8 cellular contexts compared by ENCODE assay signal in the genomic region with DNA sequence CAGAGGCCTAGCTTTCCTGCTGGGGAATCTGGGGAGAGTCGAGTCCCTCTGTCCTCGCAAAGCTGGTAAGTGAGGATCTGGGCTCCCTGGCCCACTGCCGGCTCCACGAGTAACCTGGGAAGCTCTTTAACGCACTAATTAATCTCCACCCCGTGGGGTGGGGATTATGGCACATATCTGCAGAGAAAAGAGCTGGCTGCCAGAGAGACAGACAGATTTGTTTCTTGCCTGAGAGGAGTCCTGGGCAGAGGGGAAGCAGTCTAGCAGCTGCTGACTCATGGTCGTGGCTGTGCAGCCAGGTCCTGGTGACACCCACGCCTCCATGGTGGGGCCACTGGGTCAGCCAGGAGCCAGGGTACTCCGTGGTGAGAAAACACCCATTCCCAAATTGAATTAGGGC. TPM values are rescaled to one million over a fixed set of nuclear protein-coding genes. Genes with fewer than 3 reads are reported as not detected.
DNase-seq lines count a peak whose midpoint lies in the region; ATAC-seq and TF ChIP-seq lines count a peak whose summit lies in the region.

No MANE protein-coding gene starts in this region.

- H3K27ac ChIP-seq in RWPE1 (peak overlapping the region; percentile 94), MM.1S (ENCODE audit: low read length) (no peak overlapping the region)
- no peak overlapping the region for H3K27ac ChIP-seq in naive thymus-derived CD4-positive, alpha-beta T cell (ENCODE audit: low read depth, low read length)

- no peak for TF ChIP-seq CTCF in RWPE1 (conservative IDR thresholded peaks at IDR 0.05; ENCODE audit: low read depth)
- no peak for TF ChIP-seq CTCF in fibroblast of mammary gland (conservative IDR thresholded peaks at IDR 0.05; ENCODE audit: control insufficient read depth, insufficient read depth, low read depth, low read length)
- no peak for TF ChIP-seq CTCF in MM.1S (IDR thresholded peaks at IDR 0.05; ENCODE audit: low read length)

- H3K27me3 ChIP-seq in MM.1S (replicated peaks; ENCODE audit: insufficient read depth, low read length): peaks cover 97% of the 10 kb centered on the region
- H3K27me3 ChIP-seq in naive thymus-derived CD4-positive, alpha-beta T cell (ENCODE audit: control insufficient read depth in 2 of 2, insufficient read depth in 2 of 2, low read length in 2 of 2): no peaks in the 10 kb centered on the region

- POLR2A ChIA-PET in RWPE1 (lab: Yijun Ruan, JAX; ENCODE audit: low non-redundant PET): no interaction called here
- POLR2A ChIA-PET in naive thymus-derived CD4-positive, alpha-beta T cell (lab: Charles Lee): no interaction called here

- no peaks in the 10 kb centered on the region for H3K4me1 ChIP-seq in MM.1S (ENCODE audit: low read length)
- no peaks in the 10 kb centered on the region for H3K4me1 ChIP-seq in naive thymus-derived CD4-positive, alpha-beta T cell (ENCODE audit: control insufficient read depth in 2 of 2, insufficient read depth in 2 of 2, low read length in 2 of 2)

- H3K36me3 ChIP-seq in MM.1S (replicated peaks; ENCODE audit: insufficient read depth, low read length): no peaks in the 10 kb centered on the region
- no peaks in the 10 kb centered on the region for H3K36me3 ChIP-seq in naive thymus-derived CD4-positive, alpha-beta T cell (ENCODE audit: control insufficient read depth in 2 of 3, insufficient read depth in 3 of 3, low read length in 3 of 3)

- H3K4me3 ChIP-seq in fibroblast of mammary gland (ENCODE audit: control insufficient read depth, low read depth, low read length) (no peak overlapping the region), MM.1S (ENCODE audit: low read length) (no peak overlapping the region)
- no peak overlapping the region for H3K4me3 ChIP-seq in naive thymus-derived CD4-positive, alpha-beta T cell (ENCODE audit: low read length)

- intact Hi-C loops in posterior vena cava (cut with DNase I): loop anchor here (2.0 to 5.0 kb wide), 2 partner anchors 36 to 46 kb away; no protein-coding TSS in a partner anchor
- intact Hi-C loops in naive thymus-derived CD4-positive, alpha-beta T cell (cut with micrococcal nuclease): no loop called here

- H3K4me3 Mint-ChIP-seq in naive thymus-derived CD4-positive, alpha-beta T cell: no peak overlapping the region

- no peak overlapping the region for H3K4me2 ChIP-seq in MM.1S (ENCODE audit: low read depth, low read length)

- no peaks in the 10 kb centered on the region for H3K4me1 Mint-ChIP-seq in naive thymus-derived CD4-positive, alpha-beta T cell

- peaks cover 0 to 52% (median 12%) of the 10 kb centered on the region in 5 donors for H3K27me3 Mint-ChIP-seq in naive thymus-derived CD4-positive, alpha-beta T cell

- H4K20me1 ChIP-seq in MM.1S (ENCODE audit: insufficient read depth, low read length): no peaks in the 10 kb centered on the region

- peaks cover 0 to 2% (median 0%) of the 10 kb centered on the region in 11 donors for H3K9me3 Mint-ChIP-seq in naive thymus-derived CD4-positive, alpha-beta T cell

- no peaks in the 10 kb centered on the region for H3F3A ChIP-seq in MM.1S (ENCODE audit: insufficient read depth, low read length)

- DNase-seq in Caki2 (ENCODE audit: low read depth) (peak; percentile 67), RWPE1 (ENCODE audit: low spot score) (no peak), fibroblast of mammary gland (ENCODE audit: low read depth) (peak; percentile 78), posterior vena cava (ENCODE audit: low spot score) (peak; percentile 90), NCI-H69 (lab: John Stamatoyannopoulos, UW) (no peak), MM.1S (no peak)
- no peak for DNase-seq in naive thymus-derived CD4-positive, alpha-beta T cell

- no peak overlapping the region for H3K27ac Mint-ChIP-seq in naive thymus-derived CD4-positive, alpha-beta T cell

- H3K9ac ChIP-seq in MM.1S (ENCODE audit: low read length): no peak overlapping the region

- H3K9me2 ChIP-seq in MM.1S (replicated peaks; ENCODE audit: insufficient read depth, low read length): no peaks in the 10 kb centered on the region

- CTCF ChIA-PET in RWPE1 (lab: Yijun Ruan, JAX): no interaction called here
- CTCF ChIA-PET in naive thymus-derived CD4-positive, alpha-beta T cell (lab: Charles Lee): no interaction called here

- H3K36me3 Mint-ChIP-seq in naive thymus-derived CD4-positive, alpha-beta T cell: no peaks in the 10 kb centered on the region

- no peaks in the 10 kb centered on the region for H3K9me3 ChIP-seq in MM.1S (replicated peaks; ENCODE audit: insufficient read depth, low read length)
- H3K9me3 ChIP-seq in naive thymus-derived CD4-positive, alpha-beta T cell (ENCODE audit: control insufficient read depth in 2 of 3, low read length in 3 of 3): no peaks in the 10 kb centered on the region

- in situ Hi-C loops in Caki2 (cut with HindIII; ENCODE audit: low pct_unique_long_range_greater_than_20kb, low sequenced_read_pairs): no loop called here

- no peaks in the 10 kb centered on the region for H3K79me2 ChIP-seq in MM.1S (ENCODE audit: low read length)

- no peak overlapping the region for H2AFZ ChIP-seq in MM.1S (ENCODE audit: low read length)

- no peak for ATAC-seq in GM21360 (IDR thresholded peaks at IDR 0.05; ENCODE audit: unreplicated experiment)
- ATAC-seq in naive thymus-derived CD4-positive, alpha-beta T cell: no peak

RNA-seq across cellular contexts. Expression of a gene that starts 14.0 kb away (rescaled TPM):
- 1.4 and 16.4 TPM in 2 replicates for total RNA-seq in Caki2 (2014; rRNA removed; shearing (Covaris generic); ENCODE audit: low replicate concordance)
- 10 to 100 TPM in 1 of 2 donors, 1 to 10 TPM in 1; 5.0 to 11.9 TPM for total RNA-seq in posterior vena cava
- total RNA-seq in naive thymus-derived CD4-positive, alpha-beta T cell: under 1 TPM in 1 of 5 experiments, not detected in 4; 0.10 TPM
- not detected for polyA plus RNA-seq in naive thymus-derived CD4-positive, alpha-beta T cell

Comparison
In these comparisons a context has a peak if more than half of its experiments do, and no peak if none do; other contexts are left out.
1. DNase-seq: peak in Caki2 (single experiment), fibroblast of mammary gland (single experiment) and posterior vena cava (single experiment); none in RWPE1 (single experiment), NCI-H69 (single experiment), MM.1S (single experiment) and naive thymus-derived CD4-positive, alpha-beta T cell (0 of 9).
2. intact Hi-C loops: an anchor here in posterior vena cava (2.0 to 5.0 kb wide); none called in naive thymus-derived CD4-positive, alpha-beta T cell.